Comparison of ENCODE assay signal across 1 cellular context in the genomic region with DNA sequence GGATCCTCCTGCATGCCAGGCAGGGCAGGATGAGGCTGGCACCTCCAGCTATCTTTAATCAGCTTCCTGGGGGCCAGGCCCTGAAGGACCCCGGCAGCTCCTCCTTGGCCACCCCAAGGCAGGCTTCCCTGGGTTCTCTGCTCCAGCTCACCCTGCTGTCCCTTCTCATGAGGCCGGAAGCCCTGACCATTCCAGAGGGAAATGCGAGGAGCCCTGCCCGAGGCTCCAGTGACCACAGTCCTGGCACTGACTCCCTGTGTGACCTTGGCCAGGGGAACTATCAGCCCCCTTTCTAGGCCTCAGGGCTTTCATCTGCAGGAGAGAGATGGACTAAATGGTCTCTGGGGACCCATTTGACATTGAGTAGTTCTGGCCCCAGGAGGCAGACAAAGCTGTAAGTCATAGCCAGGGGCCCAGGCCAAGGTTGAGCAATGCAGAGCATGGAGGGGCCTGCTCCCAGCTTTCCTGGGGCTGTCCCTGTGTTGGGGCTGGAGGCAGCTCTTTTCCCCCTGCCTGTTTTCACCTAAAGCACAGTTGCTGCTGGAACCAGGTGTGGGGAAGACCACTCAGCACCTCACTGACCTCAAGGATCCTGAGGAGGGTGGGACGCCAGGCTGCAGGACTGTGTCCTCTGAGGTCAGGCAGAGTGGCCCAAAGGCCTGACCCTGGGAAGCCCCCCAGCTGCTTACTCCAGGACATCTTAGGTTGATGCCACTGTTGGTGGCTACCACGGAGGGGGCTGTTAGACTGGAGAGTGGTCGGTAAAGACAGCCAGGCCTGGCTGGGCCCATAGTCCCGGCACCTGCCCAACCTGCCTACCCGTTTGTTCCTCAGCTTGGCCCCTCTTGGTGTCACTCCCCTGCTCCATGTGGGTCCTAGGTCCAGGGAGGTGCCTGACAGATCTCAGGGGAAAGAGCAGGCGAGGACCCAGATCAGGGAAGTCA.
A peak's percentile ranks its signal among the peaks of the same experiment; 100 is the strongest.
TF ChIP-seq lines count a peak whose summit lies in the region.

No MANE protein-coding gene starts in this region.

TF ChIP-seq in HepG2, 621 proteins besides CTCF, POLR2A, EP300 and RAD21 (continued from another document and continues in another):
- TF ChIP-seq, protein P1, sequence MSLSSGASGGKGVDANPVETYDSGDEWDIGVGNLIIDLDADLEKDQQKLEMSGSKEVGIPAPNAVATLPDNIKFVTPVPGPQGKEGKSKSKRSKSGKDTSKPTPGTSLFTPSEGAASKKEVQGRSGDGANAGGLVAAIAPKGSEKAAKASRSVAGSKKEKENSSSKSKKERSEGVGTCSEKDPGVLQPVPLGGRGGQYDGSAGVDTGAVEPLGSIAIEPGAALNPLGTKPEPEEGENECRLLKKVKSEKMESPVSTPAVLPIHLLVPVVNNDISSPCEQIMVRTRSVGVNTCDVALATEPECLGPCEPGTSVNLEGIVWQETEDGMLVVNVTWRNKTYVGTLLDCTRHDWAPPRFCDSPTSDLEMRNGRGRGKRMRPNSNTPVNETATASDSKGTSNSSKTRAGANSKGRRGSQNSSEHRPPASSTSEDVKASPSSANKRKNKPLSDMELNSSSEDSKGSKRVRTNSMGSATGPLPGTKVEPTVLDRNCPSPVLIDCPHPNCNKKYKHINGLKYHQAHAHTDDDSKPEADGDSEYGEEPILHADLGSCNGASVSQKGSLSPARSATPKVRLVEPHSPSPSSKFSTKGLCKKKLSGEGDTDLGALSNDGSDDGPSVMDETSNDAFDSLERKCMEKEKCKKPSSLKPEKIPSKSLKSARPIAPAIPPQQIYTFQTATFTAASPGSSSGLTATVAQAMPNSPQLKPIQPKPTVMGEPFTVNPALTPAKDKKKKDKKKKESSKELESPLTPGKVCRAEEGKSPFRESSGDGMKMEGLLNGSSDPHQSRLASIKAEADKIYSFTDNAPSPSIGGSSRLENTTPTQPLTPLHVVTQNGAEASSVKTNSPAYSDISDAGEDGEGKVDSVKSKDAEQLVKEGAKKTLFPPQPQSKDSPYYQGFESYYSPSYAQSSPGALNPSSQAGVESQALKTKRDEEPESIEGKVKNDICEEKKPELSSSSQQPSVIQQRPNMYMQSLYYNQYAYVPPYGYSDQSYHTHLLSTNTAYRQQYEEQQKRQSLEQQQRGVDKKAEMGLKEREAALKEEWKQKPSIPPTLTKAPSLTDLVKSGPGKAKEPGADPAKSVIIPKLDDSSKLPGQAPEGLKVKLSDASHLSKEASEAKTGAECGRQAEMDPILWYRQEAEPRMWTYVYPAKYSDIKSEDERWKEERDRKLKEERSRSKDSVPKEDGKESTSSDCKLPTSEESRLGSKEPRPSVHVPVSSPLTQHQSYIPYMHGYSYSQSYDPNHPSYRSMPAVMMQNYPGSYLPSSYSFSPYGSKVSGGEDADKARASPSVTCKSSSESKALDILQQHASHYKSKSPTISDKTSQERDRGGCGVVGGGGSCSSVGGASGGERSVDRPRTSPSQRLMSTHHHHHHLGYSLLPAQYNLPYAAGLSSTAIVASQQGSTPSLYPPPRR (CRISPR knock-in tag; IDR thresholded peaks at IDR 0.05; ENCODE audit: borderline replicate concordance): peak; percentile 92
- TF ChIP-seq HOXA7 (CRISPR knock-in tag; IDR thresholded peaks at IDR 0.05) (no peak), ZFY (CRISPR knock-in tag; IDR thresholded peaks at IDR 0.05) (peak; percentile 82), ZNF205 (CRISPR knock-in tag; IDR thresholded peaks at IDR 0.05) (peak; percentile 86), ESRRA (CRISPR knock-in tag; IDR thresholded peaks at IDR 0.05; ENCODE audit: low read depth) (peak; percentile 98), ZNF343 (CRISPR knock-in tag; IDR thresholded peaks at IDR 0.05) (no peak), MED13 (CRISPR knock-in tag; IDR thresholded peaks at IDR 0.05) (no peak), SALL1 (CRISPR knock-in tag; IDR thresholded peaks at IDR 0.05) (peak; percentile 96), ZNF510 (CRISPR knock-in tag; IDR thresholded peaks at IDR 0.05; ENCODE audit: low read depth) (peak; percentile 86), TCF7 (IDR thresholded peaks at IDR 0.05; ENCODE audit: low read depth) (peak; percentile 89), ZNF101 (CRISPR knock-in tag; IDR thresholded peaks at IDR 0.05; ENCODE audit: borderline replicate concordance, low read depth) (no peak), NR3C1 (CRISPR knock-in tag; IDR thresholded peaks at IDR 0.05) (no peak), GABPA (IDR thresholded peaks at IDR 0.05; ENCODE audit: low read depth, low read length) (no peak), GABPA (CRISPR knock-in tag; IDR thresholded peaks at IDR 0.05; ENCODE audit: low read depth) (peak; percentile 65; the same call in 1 of the 2 replicates), FOXP1 (IDR thresholded peaks at IDR 0.05) (no peak), FOXP1 (CRISPR knock-in tag; IDR thresholded peaks at IDR 0.05) (peak; percentile 51), NAIF1 (CRISPR knock-in tag; IDR thresholded peaks at IDR 0.05; ENCODE audit: borderline replicate concordance) (no peak), RBM22 (optimal IDR thresholded peaks at IDR 0.05; ENCODE audit: low read length) (no peak), MYNN (CRISPR knock-in tag; IDR thresholded peaks at IDR 0.05; ENCODE audit: low read depth) (no peak), RARG (CRISPR knock-in tag; IDR thresholded peaks at IDR 0.05; ENCODE audit: low read depth) (0 out of 2 replicates have a peak, but pooled peaks have one; percentile 40), KLF6 (CRISPR knock-in tag; IDR thresholded peaks at IDR 0.05) (peak; percentile 22; the same call in 1 of the 2 replicates), ZNF839 (CRISPR knock-in tag; IDR thresholded peaks at IDR 0.05; ENCODE audit: borderline replicate concordance) (peak; percentile 9; the same call in 1 of the 2 replicates), GATAD1 (CRISPR knock-in tag; IDR thresholded peaks at IDR 0.05) (peak; percentile 63; the same call in 1 of the 2 replicates), TRIM24 (CRISPR knock-in tag; IDR thresholded peaks at IDR 0.05) (0 out of 2 replicates have a peak, but pooled peaks have one; percentile 34), REPIN1 (CRISPR knock-in tag; IDR thresholded peaks at IDR 0.05; ENCODE audit: borderline replicate concordance, low read depth) (peak; percentile 82; the same call in 1 of the 2 replicates), JDP2 (CRISPR knock-in tag; IDR thresholded peaks at IDR 0.05; ENCODE audit: borderline replicate concordance) (no peak), SIX1 (CRISPR knock-in tag; IDR thresholded peaks at IDR 0.05; ENCODE audit: borderline replicate concordance) (peak; percentile 72; the same call in 1 of the 2 replicates), GATA4 (IDR thresholded peaks at IDR 0.05; ENCODE audit: borderline replicate concordance, low read depth) (peak; percentile 48; the same call in 1 of the 2 replicates), KMT2B (CRISPR knock-in tag; IDR thresholded peaks at IDR 0.05) (peak; percentile 63)
- TF ChIP-seq, protein P2, sequence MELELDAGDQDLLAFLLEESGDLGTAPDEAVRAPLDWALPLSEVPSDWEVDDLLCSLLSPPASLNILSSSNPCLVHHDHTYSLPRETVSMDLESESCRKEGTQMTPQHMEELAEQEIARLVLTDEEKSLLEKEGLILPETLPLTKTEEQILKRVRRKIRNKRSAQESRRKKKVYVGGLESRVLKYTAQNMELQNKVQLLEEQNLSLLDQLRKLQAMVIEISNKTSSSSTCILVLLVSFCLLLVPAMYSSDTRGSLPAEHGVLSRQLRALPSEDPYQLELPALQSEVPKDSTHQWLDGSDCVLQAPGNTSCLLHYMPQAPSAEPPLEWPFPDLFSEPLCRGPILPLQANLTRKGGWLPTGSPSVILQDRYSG (CRISPR knock-in tag; IDR thresholded peaks at IDR 0.05): no peak
- TF ChIP-seq, protein P3, sequence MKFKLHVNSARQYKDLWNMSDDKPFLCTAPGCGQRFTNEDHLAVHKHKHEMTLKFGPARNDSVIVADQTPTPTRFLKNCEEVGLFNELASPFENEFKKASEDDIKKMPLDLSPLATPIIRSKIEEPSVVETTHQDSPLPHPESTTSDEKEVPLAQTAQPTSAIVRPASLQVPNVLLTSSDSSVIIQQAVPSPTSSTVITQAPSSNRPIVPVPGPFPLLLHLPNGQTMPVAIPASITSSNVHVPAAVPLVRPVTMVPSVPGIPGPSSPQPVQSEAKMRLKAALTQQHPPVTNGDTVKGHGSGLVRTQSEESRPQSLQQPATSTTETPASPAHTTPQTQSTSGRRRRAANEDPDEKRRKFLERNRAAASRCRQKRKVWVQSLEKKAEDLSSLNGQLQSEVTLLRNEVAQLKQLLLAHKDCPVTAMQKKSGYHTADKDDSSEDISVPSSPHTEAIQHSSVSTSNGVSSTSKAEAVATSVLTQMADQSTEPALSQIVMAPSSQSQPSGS (CRISPR knock-in tag; IDR thresholded peaks at IDR 0.05): peak; percentile 86
- TF ChIP-seq, protein P4, sequence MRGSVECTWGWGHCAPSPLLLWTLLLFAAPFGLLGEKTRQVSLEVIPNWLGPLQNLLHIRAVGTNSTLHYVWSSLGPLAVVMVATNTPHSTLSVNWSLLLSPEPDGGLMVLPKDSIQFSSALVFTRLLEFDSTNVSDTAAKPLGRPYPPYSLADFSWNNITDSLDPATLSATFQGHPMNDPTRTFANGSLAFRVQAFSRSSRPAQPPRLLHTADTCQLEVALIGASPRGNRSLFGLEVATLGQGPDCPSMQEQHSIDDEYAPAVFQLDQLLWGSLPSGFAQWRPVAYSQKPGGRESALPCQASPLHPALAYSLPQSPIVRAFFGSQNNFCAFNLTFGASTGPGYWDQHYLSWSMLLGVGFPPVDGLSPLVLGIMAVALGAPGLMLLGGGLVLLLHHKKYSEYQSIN (CRISPR knock-in tag; IDR thresholded peaks at IDR 0.05; ENCODE audit: borderline replicate concordance): no peak
- TF ChIP-seq, protein P5, sequence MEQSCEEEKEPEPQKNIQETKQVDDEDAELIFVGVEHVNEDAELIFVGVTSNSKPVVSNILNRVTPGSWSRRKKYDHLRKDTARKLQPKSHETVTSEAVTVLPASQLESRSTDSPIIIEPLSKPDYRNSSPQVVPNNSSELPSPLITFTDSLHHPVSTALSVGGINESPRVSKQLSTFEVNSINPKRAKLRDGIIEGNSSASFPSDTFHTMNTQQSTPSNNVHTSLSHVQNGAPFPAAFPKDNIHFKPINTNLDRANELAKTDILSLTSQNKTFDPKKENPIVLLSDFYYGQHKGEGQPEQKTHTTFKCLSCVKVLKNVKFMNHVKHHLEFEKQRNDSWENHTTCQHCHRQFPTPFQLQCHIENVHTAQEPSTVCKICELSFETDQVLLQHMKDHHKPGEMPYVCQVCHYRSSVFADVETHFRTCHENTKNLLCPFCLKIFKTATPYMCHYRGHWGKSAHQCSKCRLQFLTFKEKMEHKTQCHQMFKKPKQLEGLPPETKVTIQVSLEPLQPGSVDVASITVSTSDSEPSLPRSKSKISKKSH (CRISPR knock-in tag; IDR thresholded peaks at IDR 0.05; ENCODE audit: borderline replicate concordance): peak; percentile 56; the same call in 1 of the 2 replicates
- TF ChIP-seq, protein P6, sequence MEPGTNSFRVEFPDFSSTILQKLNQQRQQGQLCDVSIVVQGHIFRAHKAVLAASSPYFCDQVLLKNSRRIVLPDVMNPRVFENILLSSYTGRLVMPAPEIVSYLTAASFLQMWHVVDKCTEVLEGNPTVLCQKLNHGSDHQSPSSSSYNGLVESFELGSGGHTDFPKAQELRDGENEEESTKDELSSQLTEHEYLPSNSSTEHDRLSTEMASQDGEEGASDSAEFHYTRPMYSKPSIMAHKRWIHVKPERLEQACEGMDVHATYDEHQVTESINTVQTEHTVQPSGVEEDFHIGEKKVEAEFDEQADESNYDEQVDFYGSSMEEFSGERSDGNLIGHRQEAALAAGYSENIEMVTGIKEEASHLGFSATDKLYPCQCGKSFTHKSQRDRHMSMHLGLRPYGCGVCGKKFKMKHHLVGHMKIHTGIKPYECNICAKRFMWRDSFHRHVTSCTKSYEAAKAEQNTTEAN (CRISPR knock-in tag; conservative IDR thresholded peaks at IDR 0.05): 0 out of 2 replicates have a peak, but pooled peaks have one; percentile 5
- TF ChIP-seq, protein P7, sequence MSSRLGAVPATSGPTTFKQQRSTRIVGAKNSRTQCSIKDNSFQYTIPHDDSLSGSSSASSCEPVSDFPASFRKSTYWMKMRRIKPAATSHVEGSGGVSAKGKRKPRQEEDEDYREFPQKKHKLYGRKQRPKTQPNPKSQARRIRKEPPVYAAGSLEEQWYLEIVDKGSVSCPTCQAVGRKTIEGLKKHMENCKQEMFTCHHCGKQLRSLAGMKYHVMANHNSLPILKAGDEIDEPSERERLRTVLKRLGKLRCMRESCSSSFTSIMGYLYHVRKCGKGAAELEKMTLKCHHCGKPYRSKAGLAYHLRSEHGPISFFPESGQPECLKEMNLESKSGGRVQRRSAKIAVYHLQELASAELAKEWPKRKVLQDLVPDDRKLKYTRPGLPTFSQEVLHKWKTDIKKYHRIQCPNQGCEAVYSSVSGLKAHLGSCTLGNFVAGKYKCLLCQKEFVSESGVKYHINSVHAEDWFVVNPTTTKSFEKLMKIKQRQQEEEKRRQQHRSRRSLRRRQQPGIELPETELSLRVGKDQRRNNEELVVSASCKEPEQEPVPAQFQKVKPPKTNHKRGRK (CRISPR knock-in tag; IDR thresholded peaks at IDR 0.05): no peak
- TF ChIP-seq, protein P8, sequence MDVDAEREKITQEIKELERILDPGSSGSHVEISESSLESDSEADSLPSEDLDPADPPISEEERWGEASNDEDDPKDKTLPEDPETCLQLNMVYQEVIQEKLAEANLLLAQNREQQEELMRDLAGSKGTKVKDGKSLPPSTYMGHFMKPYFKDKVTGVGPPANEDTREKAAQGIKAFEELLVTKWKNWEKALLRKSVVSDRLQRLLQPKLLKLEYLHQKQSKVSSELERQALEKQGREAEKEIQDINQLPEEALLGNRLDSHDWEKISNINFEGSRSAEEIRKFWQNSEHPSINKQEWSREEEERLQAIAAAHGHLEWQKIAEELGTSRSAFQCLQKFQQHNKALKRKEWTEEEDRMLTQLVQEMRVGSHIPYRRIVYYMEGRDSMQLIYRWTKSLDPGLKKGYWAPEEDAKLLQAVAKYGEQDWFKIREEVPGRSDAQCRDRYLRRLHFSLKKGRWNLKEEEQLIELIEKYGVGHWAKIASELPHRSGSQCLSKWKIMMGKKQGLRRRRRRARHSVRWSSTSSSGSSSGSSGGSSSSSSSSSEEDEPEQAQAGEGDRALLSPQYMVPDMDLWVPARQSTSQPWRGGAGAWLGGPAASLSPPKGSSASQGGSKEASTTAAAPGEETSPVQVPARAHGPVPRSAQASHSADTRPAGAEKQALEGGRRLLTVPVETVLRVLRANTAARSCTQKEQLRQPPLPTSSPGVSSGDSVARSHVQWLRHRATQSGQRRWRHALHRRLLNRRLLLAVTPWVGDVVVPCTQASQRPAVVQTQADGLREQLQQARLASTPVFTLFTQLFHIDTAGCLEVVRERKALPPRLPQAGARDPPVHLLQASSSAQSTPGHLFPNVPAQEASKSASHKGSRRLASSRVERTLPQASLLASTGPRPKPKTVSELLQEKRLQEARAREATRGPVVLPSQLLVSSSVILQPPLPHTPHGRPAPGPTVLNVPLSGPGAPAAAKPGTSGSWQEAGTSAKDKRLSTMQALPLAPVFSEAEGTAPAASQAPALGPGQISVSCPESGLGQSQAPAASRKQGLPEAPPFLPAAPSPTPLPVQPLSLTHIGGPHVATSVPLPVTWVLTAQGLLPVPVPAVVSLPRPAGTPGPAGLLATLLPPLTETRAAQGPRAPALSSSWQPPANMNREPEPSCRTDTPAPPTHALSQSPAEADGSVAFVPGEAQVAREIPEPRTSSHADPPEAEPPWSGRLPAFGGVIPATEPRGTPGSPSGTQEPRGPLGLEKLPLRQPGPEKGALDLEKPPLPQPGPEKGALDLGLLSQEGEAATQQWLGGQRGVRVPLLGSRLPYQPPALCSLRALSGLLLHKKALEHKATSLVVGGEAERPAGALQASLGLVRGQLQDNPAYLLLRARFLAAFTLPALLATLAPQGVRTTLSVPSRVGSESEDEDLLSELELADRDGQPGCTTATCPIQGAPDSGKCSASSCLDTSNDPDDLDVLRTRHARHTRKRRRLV (CRISPR knock-in tag; IDR thresholded peaks at IDR 0.05): no peak
